8 cellular contexts compared by ENCODE assay signal in genomic region chr12:69331482-69331845, GRCh38. TPM values are rescaled to one million over a fixed set of nuclear protein-coding genes. Genes with fewer than 3 reads are reported as not detected.
DNase-seq lines count a peak whose midpoint lies in the region; ATAC-seq and TF ChIP-seq lines count a peak whose summit lies in the region.

No MANE protein-coding gene starts in this region.

- peaks cover 30% of the 10 kb centered on the region for H3K4me1 Mint-ChIP-seq in T-helper 17 cell

- H3K27ac ChIP-seq in heart right ventricle, result peak overlapping the region in 1 of 10 donors; percentile 87
- no peak overlapping the region for H3K27ac ChIP-seq in rectal smooth muscle tissue (ENCODE audit: low read depth, low read length)

- peak overlapping the region; percentile 97 for H3K27ac Mint-ChIP-seq in T-helper 17 cell

- DNase-seq in GM06990 (ENCODE audit: extremely low read depth, insufficient read length) (no peak), T-helper 17 cell (no peak), heart right ventricle (no peak), NCI-H748 (lab: John Stamatoyannopoulos, UW; ENCODE audit: unreplicated experiment) (no peak), NK-92 (lab: John Stamatoyannopoulos, UW; ENCODE audit: unreplicated experiment) (no peak), SIG-M5 (lab: John Stamatoyannopoulos, UW) (no peak)

- H3K9me3 ChIP-seq in T-helper 17 cell (ENCODE audit: control insufficient read depth, low read length, poor library complexity, severe bottlenecking), result no peaks in the 10 kb centered on the region
- no peaks in the 10 kb centered on the region for H3K9me3 ChIP-seq in heart right ventricle

- WGBS in heart right ventricle, 2 donors, result 13 to 25% methylated on average over 7 of the region's 7 CpGs

- H3K36me3 Mint-ChIP-seq in T-helper 17 cell (ENCODE audit: low read depth), result no peaks in the 10 kb centered on the region

- H3K27me3 ChIP-seq in GM06990 (replicated peaks; ENCODE audit: control insufficient read depth, insufficient read depth, low read length) (no peaks in the 10 kb centered on the region), heart right ventricle (peaks cover 0 to 50% (median 7%) of the 10 kb centered on the region in 7 donors), rectal smooth muscle tissue (ENCODE audit: control insufficient read depth, insufficient read depth, low read length) (no peaks in the 10 kb centered on the region)

- TF ChIP-seq CTCF in GM06990 (IDR thresholded peaks at IDR 0.05; ENCODE audit: insufficient read depth, low read length, poor library complexity, severe bottlenecking) (no peak), heart right ventricle (IDR thresholded peaks at IDR 0.05) (no peak)

- no peaks in the 10 kb centered on the region for H3K27me3 Mint-ChIP-seq in T-helper 17 cell

- peak overlapping the region; percentile 53 for H3K4me3 ChIP-seq in GM06990 (replicated peaks; ENCODE audit: low read depth, low read length)
- peak overlapping the region in 9 of 10 donors; percentile 38 to 61 (median 51) for H3K4me3 ChIP-seq in heart right ventricle
- peak overlapping the region; percentile 61 for H3K4me3 ChIP-seq in rectal smooth muscle tissue (ENCODE audit: low read length)

- H3K4me3 Mint-ChIP-seq in T-helper 17 cell, result peak overlapping the region; percentile 91

- ATAC-seq in T-helper 17 cell, result no peak
- ATAC-seq in heart right ventricle, result peak in 3 of 8 donors; percentile 10 to 35 (median 16)
- no peak for ATAC-seq in GM21423 (IDR thresholded peaks at IDR 0.05; ENCODE audit: unreplicated experiment)

- H3K4me1 ChIP-seq in heart right ventricle (peaks cover 0 to 32% (median 7%) of the 10 kb centered on the region in 9 donors), rectal smooth muscle tissue (ENCODE audit: control insufficient read depth, insufficient read depth, low read length) (no peaks in the 10 kb centered on the region)

- intact Hi-C loops in heart right ventricle (cut with DNase I), result no loop called here

- H3K9ac ChIP-seq in rectal smooth muscle tissue (ENCODE audit: low read length), result no peak overlapping the region

- H3K36me3 ChIP-seq in GM06990 (ENCODE audit: control insufficient read depth, insufficient read depth, low read length), result no peaks in the 10 kb centered on the region
- H3K36me3 ChIP-seq in heart right ventricle, result no peaks in the 10 kb centered on the region
- H3K36me3 ChIP-seq in rectal smooth muscle tissue (ENCODE audit: control insufficient read depth, insufficient read depth, low read length), result no peaks in the 10 kb centered on the region

RNA-seq across cellular contexts. Expression of gene LYZ, which starts 16.7 kb away (rescaled TPM):
- total RNA-seq in T-helper 17 cell, result 100 to 1,000 TPM in 1 of 2 donors, 10 to 100 TPM in 1; 66.3 to 134 TPM
- total RNA-seq in heart right ventricle, result 100 to 1,000 TPM in 1 of 10 donors, 10 to 100 TPM in 6, 1 to 10 TPM in 3; 5.6 to 295 (median 14.1) TPM
- 10 to 100 TPM in 1 of 2 donors, 1 to 10 TPM in 1; 6.3 to 11.7 TPM for polyA plus RNA-seq in heart right ventricle

RNA-seq across cellular contexts. Expression of gene YEATS4, which starts 28.1 kb away (rescaled TPM):
- 10 to 100 TPM; 34.0 to 36.7 TPM for total RNA-seq in T-helper 17 cell
- total RNA-seq in heart right ventricle, result 10 to 100 TPM in 4 of 10 donors, 1 to 10 TPM in 6; 7.4 to 13.1 (median 9.5) TPM
- 1 to 10 TPM; 2.8 to 9.2 TPM for polyA plus RNA-seq in heart right ventricle
